In the genomic region with DNA sequence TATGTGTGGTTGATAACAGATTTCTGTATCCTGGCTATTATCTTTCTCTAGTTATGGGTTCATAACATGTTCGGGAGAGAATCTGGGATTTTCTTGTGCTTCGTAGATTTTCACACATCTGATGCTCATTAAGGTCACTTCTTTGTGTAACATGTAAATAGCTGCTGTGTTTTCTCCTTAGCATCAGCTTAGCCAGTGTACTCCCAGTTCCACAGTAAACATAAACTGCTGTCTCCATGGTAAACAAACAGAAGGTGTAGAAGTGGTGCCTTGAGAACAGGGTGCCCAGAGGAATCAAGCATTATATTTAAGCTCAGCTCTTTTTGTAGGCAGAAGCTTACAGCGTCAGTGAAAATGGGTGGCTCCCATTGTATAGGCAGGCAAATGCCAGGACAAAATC, we compare ENCODE assay signal across 1 cellular context.
TF ChIP-seq lines count a peak whose summit lies in the region.

No MANE protein-coding gene starts in this region.

TF ChIP-seq in IMR-90, 13 proteins besides CTCF, POLR2A, EP300 and RAD21 (continued from another document):
- TF ChIP-seq SMC3 (IDR thresholded peaks at IDR 0.05; ENCODE audit: low read depth, low read length): no peak
- no peak for TF ChIP-seq CEBPB (IDR thresholded peaks at IDR 0.05; ENCODE audit: low read depth, low read length)
- no peak for TF ChIP-seq NFE2L2 (IDR thresholded peaks at IDR 0.05; ENCODE audit: low read depth, low read length)
- no peak for TF ChIP-seq BHLHE40 (IDR thresholded peaks at IDR 0.05; ENCODE audit: low read depth, low read length)
- TF ChIP-seq RCOR1 (IDR thresholded peaks at IDR 0.05; ENCODE audit: insufficient replicate concordance, low read length): no peak
